Comparison of ENCODE assay signal across 25 cellular contexts in the genomic region with DNA sequence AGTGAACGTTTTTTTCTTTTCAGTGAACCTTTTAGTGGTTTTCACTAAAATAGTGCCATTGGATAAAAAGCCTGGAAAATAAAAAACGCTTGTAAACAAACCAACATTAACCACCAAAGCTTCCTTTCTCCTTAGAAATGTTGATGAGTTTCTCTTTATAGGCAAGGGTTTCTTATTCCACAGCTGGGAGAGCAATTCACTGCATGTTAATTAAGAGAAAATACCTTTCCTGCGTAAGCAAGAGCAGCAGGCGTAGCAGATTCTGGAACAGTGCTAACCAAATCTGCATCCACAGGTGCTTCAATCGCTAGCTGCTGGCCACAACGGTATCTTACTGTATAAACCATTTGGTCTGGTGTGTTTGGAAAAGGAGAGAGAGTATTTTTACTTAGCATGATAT.
"Had no signal": no experiment of that assay in that cellular context is flagged by ENCODE, and none has a peak within 500 bp of the region (broad histone marks: within the 10 kb centered on the region; RNA-seq: fewer than 3 reads in every experiment).

No MANE protein-coding gene starts in this region.

- H3K9ac ChIP-seq: neural progenitor cell had no signal

- H3K36me3 Mint-ChIP-seq: natural killer cell had no signal

- H3K27me3 Mint-ChIP-seq: effector memory CD8-positive, alpha-beta T cell; memory B cell; progenitor cell of endocrine pancreas; type B pancreatic cell had no signal

- H3K4me2 ChIP-seq: hepatocyte, neural progenitor cell, smooth muscle cell had no signal

- DNase-seq: effector memory CD8-positive, alpha-beta T cell; erythroblast; foreskin keratinocyte; head of caudate nucleus; immature natural killer cell; left lung; lower lobe of right lung; natural killer cell; nucleus accumbens; ovary; right cardiac atrium; stimulated activated CD4-positive, alpha-beta T cell treated with anti-CD3 and anti-CD28 coated beads, Interleukin-2, amount 100 ng/mL, for 48 hours; stimulated activated naive CD8-positive, alpha-beta T cell treated with anti-CD3 and anti-CD28 coated beads, Interleukin-15, Interleukin-2, amounts not matched to agents 100 U/mL and 50 U/mL, for 24 hours; thyroid gland had no signal

- H3K4me3 Mint-ChIP-seq: effector memory CD8-positive, alpha-beta T cell; immature natural killer cell; memory B cell; mesothelial cell of epicardium; natural killer cell; neural progenitor cell; type B pancreatic cell had no signal

- H3K9me3 ChIP-seq: left lung, lower lobe of right lung, ovary, suprapubic skin, thyroid gland had no signal

- H2AFZ ChIP-seq: hepatocyte, neural progenitor cell had no signal

- H3K36me3 ChIP-seq: ovary had no signal

- H3K79me2 ChIP-seq: hepatocyte had no signal

- H3K27me3 ChIP-seq: foreskin keratinocyte, hepatocyte, left lung, neural progenitor cell, ovary, suprapubic skin, thyroid gland had no signal

- H3K9me3 Mint-ChIP-seq: effector memory CD8-positive, alpha-beta T cell; immature natural killer cell; memory B cell; mesothelial cell of epicardium; natural killer cell; neural progenitor cell; type B pancreatic cell had no signal

- H3K27ac ChIP-seq: foreskin keratinocyte, hepatocyte, left lung, lower lobe of right lung, neural progenitor cell, ovary, suprapubic skin, thyroid gland had no signal

- H3K27ac Mint-ChIP-seq: effector memory CD8-positive, alpha-beta T cell; immature natural killer cell; memory B cell; mesothelial cell of epicardium; natural killer cell; neural progenitor cell; progenitor cell of endocrine pancreas; type B pancreatic cell had no signal

- H3K4me1 Mint-ChIP-seq: immature natural killer cell, memory B cell, mesothelial cell of epicardium, natural killer cell, neural progenitor cell had no signal

- FAIRE-seq: endothelial cell of umbilical vein, keratinocyte, urothelium cell line had no signal

- H3K4me3 ChIP-seq: hepatocyte, left lung, lower lobe of right lung, neural progenitor cell, ovary, smooth muscle cell, suprapubic skin, thyroid gland had no signal

- H3K4me1 ChIP-seq: foreskin keratinocyte, left lung, lower lobe of right lung, neural progenitor cell, suprapubic skin, thyroid gland had no signal

- ATAC-seq: effector memory CD8-positive, alpha-beta T cell; foreskin keratinocyte; left lung; lower lobe of right lung; natural killer cell; right cardiac atrium; stimulated activated naive CD8-positive, alpha-beta T cell treated with anti-CD3 and anti-CD28 coated beads, Interleukin-15, Interleukin-2, amounts not matched to agents 100 U/mL and 50 U/mL, for 24 hours had no signal
